ENCODE assay signal across 25 cellular contexts in genomic region chr4:61770456-61770855, GRCh38.
"Had no signal": no experiment of that assay in that cellular context is flagged by ENCODE, and none has a peak within 500 bp of the region (broad histone marks: within the 10 kb centered on the region; RNA-seq: fewer than 3 reads in every experiment).

No MANE protein-coding gene starts in this region.

- H3K27me3 ChIP-seq: body of pancreas, spleen had no signal

- H3K4me1 ChIP-seq: body of pancreas, lower lobe of right lung, spleen had no signal

- H3K4me3 Mint-ChIP-seq: activated CD8-positive, alpha-beta T cell treated with anti-CD3 and anti-CD28 coated beads, Interleukin-2, amount 10 ng/mL, durations not matched to agents 7 days and 5 days; activated naive CD4-positive, alpha-beta T cell treated with anti-CD3 and anti-CD28 coated beads, Interleukin-2, amount 50 U/mL, for 24 hours; naive thymus-derived CD4-positive, alpha-beta T cell; neural crest cell had no signal

- H3K9me3 ChIP-seq: body of pancreas, lower lobe of right lung had no signal

- H3K4me1 Mint-ChIP-seq: activated naive CD4-positive, alpha-beta T cell treated with anti-CD3 and anti-CD28 coated beads, Interleukin-2, amount 50 U/mL, for 24 hours; naive thymus-derived CD4-positive, alpha-beta T cell had no signal

- H3K27ac Mint-ChIP-seq: activated CD8-positive, alpha-beta T cell treated with anti-CD3 and anti-CD28 coated beads, Interleukin-2, amount 10 ng/mL, durations not matched to agents 7 days and 5 days; activated naive CD4-positive, alpha-beta T cell treated with anti-CD3 and anti-CD28 coated beads, Interleukin-2, amount 50 U/mL, for 24 hours; naive thymus-derived CD4-positive, alpha-beta T cell; progenitor cell of endocrine pancreas had no signal

- H3K4me3 ChIP-seq: body of pancreas, lower lobe of right lung, spleen had no signal

- H3K27ac ChIP-seq: body of pancreas, lower lobe of right lung, spleen, WERI-Rb-1 had no signal

- DNase-seq: activated CD4-positive, alpha-beta T cell treated with anti-CD3 and anti-CD28 coated beads for 1 hour; activated CD4-positive, alpha-beta T cell treated with anti-CD3 and anti-CD28 coated beads, Interleukin-2, amount 50 U/mL, for 1 hour; activated CD8-positive, alpha-beta T cell treated with anti-CD3 and anti-CD28 coated beads, Interleukin-2, amount 10 ng/mL, durations not matched to agents 7 days and 5 days; activated gamma-delta T cell treated with Interleukin-2 at 50 U/mL for 16 hours; anterior cingulate cortex; body of pancreas; caudate nucleus; dermis blood vessel endothelial cell; effector memory CD4-positive, alpha-beta T cell; foreskin melanocyte; hippocampal formation; kidney; lower lobe of right lung; naive thymus-derived CD4-positive, alpha-beta T cell; retina; spleen; stimulated activated CD4-positive, alpha-beta T cell treated with anti-CD3 and anti-CD28 coated beads, Interleukin-4, amount 100 ng/mL, for 24 hours; stimulated activated naive CD4-positive, alpha-beta T cell treated with Interleukin-2 at 50 U/mL for 16 hours; T-helper 1 cell; WERI-Rb-1 had no signal

- ATAC-seq: activated CD8-positive, alpha-beta T cell treated with anti-CD3 and anti-CD28 coated beads, Interleukin-2, amount 10 ng/mL, durations not matched to agents 7 days and 5 days; body of pancreas; esophagus mucosa; left lobe of liver; lower lobe of right lung; naive thymus-derived CD4-positive, alpha-beta T cell had no signal

- H3K36me3 Mint-ChIP-seq: activated naive CD4-positive, alpha-beta T cell treated with anti-CD3 and anti-CD28 coated beads, Interleukin-2, amount 50 U/mL, for 24 hours; naive thymus-derived CD4-positive, alpha-beta T cell had no signal

- H3K27me3 Mint-ChIP-seq: activated naive CD4-positive, alpha-beta T cell treated with anti-CD3 and anti-CD28 coated beads, Interleukin-2, amount 50 U/mL, for 24 hours; naive thymus-derived CD4-positive, alpha-beta T cell; progenitor cell of endocrine pancreas had no signal

- H3K36me3 ChIP-seq: lower lobe of right lung, spleen, WERI-Rb-1 had no signal
